ENCODE assay signal across 15 cellular contexts in genomic region chr10:59382831-59383295, GRCh38. TPM values are rescaled to one million over a fixed set of nuclear protein-coding genes. Genes with fewer than 3 reads are reported as not detected.
A peak's percentile ranks its signal among the peaks of the same experiment; 100 is the strongest.
DNase-seq lines count a peak whose midpoint lies in the region; ATAC-seq and TF ChIP-seq lines count a peak whose summit lies in the region.
"Had no signal": no experiment of that assay in that cellular context is flagged by ENCODE, and none has a peak within 500 bp of the region (broad histone marks: within the 10 kb centered on the region; RNA-seq: fewer than 3 reads in every experiment).

No MANE protein-coding gene starts in this region.

- H3K9ac ChIP-seq in fibroblast of lung (ENCODE audit: insufficient read depth, low read length), result no peak overlapping the region
- H3K9ac ChIP-seq: KMS-11 had no signal

- H3K4me2 ChIP-seq in fibroblast of lung (ENCODE audit: extremely low read depth, insufficient read depth, low read length), result no peak overlapping the region
- H3K4me2 ChIP-seq: KMS-11 had no signal

- H2AFZ ChIP-seq in fibroblast of lung (ENCODE audit: low read length), result no peak overlapping the region

- H3K4me3 ChIP-seq in fibroblast of lung (replicated peaks in 1 of 4; ENCODE audit: control extremely low read depth in 1 of 4, insufficient read depth in 1 of 4, low read depth in 3 of 4, low read length in 4 of 4) (no peak overlapping the region), mucosa of descending colon (no peak overlapping the region), tibial artery (no peak overlapping the region)
- H3K4me3 ChIP-seq: pancreas had no signal

- H3K36me3 ChIP-seq in fibroblast of lung (ENCODE audit: control insufficient read depth, insufficient read depth, low read length), result no peaks in the 10 kb centered on the region
- no peaks in the 10 kb centered on the region for H3K36me3 ChIP-seq in mucosa of descending colon (ENCODE audit: low read depth)
- H3K36me3 ChIP-seq in tibial artery, result no peaks in the 10 kb centered on the region
- H3K36me3 ChIP-seq: pancreas had no signal

- H3K27me3 ChIP-seq in fibroblast of lung (ENCODE audit: control insufficient read depth, insufficient read depth, low read length), result no peaks in the 10 kb centered on the region
- no peaks in the 10 kb centered on the region for H3K27me3 ChIP-seq in tibial artery
- H3K27me3 ChIP-seq: pancreas had no signal

- H4K20me1 ChIP-seq in fibroblast of lung (ENCODE audit: control insufficient read depth, extremely low read depth, insufficient read depth, low read length), result no peaks in the 10 kb centered on the region

- H3K27ac ChIP-seq in fibroblast of lung (ENCODE audit: insufficient read depth, low read length) (peak overlapping the region; percentile 56), tibial artery (peak overlapping the region; percentile 64 to 81)
- H3K27ac ChIP-seq: KMS-11, pancreas had no signal

- intact Hi-C loops in mucosa of descending colon (cut with DNase I, micrococcal nuclease), result no loop called here
- intact Hi-C loops in tibial artery (cut with DNase I; ENCODE audit: low total_unique reads), result no loop called here
- intact Hi-C loops in posterior vena cava (cut with DNase I), result no loop called here

- no peak for TF ChIP-seq CTCF in fibroblast of lung (conservative IDR thresholded peaks at IDR 0.05 in 1 of 2, IDR thresholded peaks at IDR 0.05 in 1 of 2; ENCODE audit: low read depth in 1 of 2, low read length in 2 of 2)
- no peak for TF ChIP-seq CTCF in mucosa of descending colon (IDR thresholded peaks at IDR 0.05)
- no peak for TF ChIP-seq CTCF in tibial artery (IDR thresholded peaks at IDR 0.05)

- no peaks in the 10 kb centered on the region for H3K9me3 ChIP-seq in fibroblast of lung (ENCODE audit: control insufficient read depth, insufficient read depth, low read depth, low read length)
- H3K9me3 ChIP-seq in mucosa of descending colon, result no peaks in the 10 kb centered on the region
- no peaks in the 10 kb centered on the region for H3K9me3 ChIP-seq in tibial artery
- H3K9me3 ChIP-seq: pancreas had no signal

- peak; percentile 55 for ATAC-seq in mucosa of descending colon
- ATAC-seq in GM21528 (IDR thresholded peaks at IDR 0.05; ENCODE audit: low FRiP score, unreplicated experiment), result no peak

- H3K79me2 ChIP-seq in fibroblast of lung (ENCODE audit: control insufficient read depth, insufficient read depth, low read length), result no peaks in the 10 kb centered on the region

- DNase-seq in amniotic epithelial cell (ENCODE audit: low read depth), result peak; percentile 77
- DNase-seq in fibroblast of lung (ENCODE audit: low read depth in 2 of 2), result peak; percentile 91 to 100
- peak in 1 of 3 donors; percentile 22 for DNase-seq in mucosa of descending colon
- no peak for DNase-seq in tibial artery
- DNase-seq in posterior vena cava (ENCODE audit: low spot score), result no peak
- DNase-seq in SIG-M5 (lab: John Stamatoyannopoulos, UW), result no peak
- DNase-seq: activated CD4-positive, alpha-beta T cell treated with anti-CD3 and anti-CD28 coated beads, Interleukin-2, amount 10 ng/mL, durations not matched to agents 7 days and 5 days; CD4-positive, alpha-beta memory T cell; NCI-H2029 treated with DMSO at 0.1 percent for 48 hours; pancreas; stimulated activated CD4-positive, alpha-beta T cell treated with anti-CD3 and anti-CD28 coated beads, Interleukin-4, amount 100 ng/mL, for 24 hours; stimulated activated naive CD4-positive, alpha-beta T cell had no signal

- peaks cover 9% of the 10 kb centered on the region for H3K4me1 ChIP-seq in fibroblast of lung (ENCODE audit: control insufficient read depth, extremely low read depth, insufficient read depth, low read length)
- H3K4me1 ChIP-seq in mucosa of descending colon (ENCODE audit: low read depth), result no peaks in the 10 kb centered on the region
- peaks cover 4 to 34% (median 13%) of the 10 kb centered on the region in 4 donors for H3K4me1 ChIP-seq in tibial artery
- H3K4me1 ChIP-seq: pancreas had no signal

RNA-seq across cellular contexts. Expression of gene FAM13C, which starts 20.5 kb away (rescaled TPM):
- total RNA-seq in fibroblast of lung, result 3.9 and 5.9 TPM in 2 replicates
- 0.17 and 2.8 TPM in 2 replicates for polyA plus RNA-seq in fibroblast of lung
- polyA plus RNA-seq in fibroblast of lung (2012), result 0.17 and 4.3 TPM in 2 replicates
- polyA minus RNA-seq in fibroblast of lung (ENCODE audit: low replicate concordance), result 30.6 TPM in 1 of 2 replicates, not detected in the other
- 10 to 100 TPM in 1 of 3 donors, 1 to 10 TPM in 2; 4.2 to 18.8 (median 6.5) TPM for total RNA-seq in mucosa of descending colon
- total RNA-seq in posterior vena cava, result 10 to 100 TPM in 1 of 2 donors, 1 to 10 TPM in 1; 7.3 to 18.7 TPM
- total RNA-seq: activated CD4-positive, alpha-beta T cell treated with anti-CD3 and anti-CD28 coated beads, Interleukin-2, amount 10 ng/mL, durations not matched to agents 7 days and 5 days; CD4-positive, alpha-beta memory T cell; T-helper 1 cell treated with Interleukin-12 subunit alpha and Interleukin-12 subunit beta and Interleukin-4 antibody, amounts not matched to agents 30 ng/mL and 1 ng/mL, for 36 hours had no signal
- polyA plus RNA-seq: CD4-positive, alpha-beta memory T cell had no signal

Comparison
In these comparisons a context has a peak if more than half of its experiments do, and no peak if none do; other contexts are left out.
1. DNase-seq: peak in amniotic epithelial cell (single experiment) and fibroblast of lung (2 of 2); none in tibial artery (0 of 2), posterior vena cava (single experiment) and SIG-M5 (single experiment).